11 cellular contexts compared by ENCODE assay signal in genomic region chr12:2284321-2284813, GRCh38.
A peak's percentile ranks its signal among the peaks of the same experiment; 100 is the strongest.
DNase-seq lines count a peak whose midpoint lies in the region; ATAC-seq and TF ChIP-seq lines count a peak whose summit lies in the region.
"Had no signal": no experiment of that assay in that cellular context is flagged by ENCODE, and none has a peak within 500 bp of the region (broad histone marks: within the 10 kb centered on the region; RNA-seq: fewer than 3 reads in every experiment).

No MANE protein-coding gene starts in this region.

- TF ChIP-seq CTCF in CD14-positive monocyte (IDR thresholded peaks at IDR 0.05) (no peak), endodermal cell (conservative IDR thresholded peaks at IDR 0.05) (no peak), osteoblast (IDR thresholded peaks at IDR 0.05; ENCODE audit: extremely low read depth, low read depth, low read length) (no peak)

- H3K27me3 ChIP-seq in endodermal cell (ENCODE audit: control insufficient read depth, insufficient read depth, low read length, poor library complexity, severe bottlenecking) (no peaks in the 10 kb centered on the region), osteoblast (ENCODE audit: insufficient read depth, low read length) (no peaks in the 10 kb centered on the region)

- no peaks in the 10 kb centered on the region for H3K36me3 Mint-ChIP-seq in CD14-positive monocyte
- H3K36me3 Mint-ChIP-seq in endodermal cell (ENCODE audit: low read depth), result no peaks in the 10 kb centered on the region

- H3K9me3 Mint-ChIP-seq in CD14-positive monocyte (peaks cover 2 to 7% (median 5%) of the 10 kb centered on the region in 7 donors), endodermal cell (peaks cover 8% of the 10 kb centered on the region)

- 89 to 94% methylated on average over 9 to 10 of the region's 10 CpGs for whole genome bisulfite sequencing in endodermal cell (ENCODE audit: insufficient coverage in 1 of 2, insufficient read length in 1 of 2), 2 experiments

- peak overlapping the region; percentile 70 to 88 (median 83) for H3K27ac Mint-ChIP-seq in CD14-positive monocyte
- no peak overlapping the region for H3K27ac Mint-ChIP-seq in endodermal cell
- H3K27ac Mint-ChIP-seq: activated T-helper 2 cell treated with anti-CD3 and anti-CD28 coated beads, Interferon-gamma antibody, Interleukin-2, Interleukin-4, amounts not matched to agents 10 μg/mL and 5 μg/mL and 100 μg/mL, durations not matched to agents 14 hours and 24 hours and 36 hours; progenitor cell of endocrine pancreas had no signal

- intact Hi-C loops in CD14-positive monocyte (cut with micrococcal nuclease), result no loop called here

- ATAC-seq in HG02763 (IDR thresholded peaks at IDR 0.05; ENCODE audit: unreplicated experiment), result no peak

- H3K27ac ChIP-seq in endodermal cell (ENCODE audit: low read depth, low read length), result peak overlapping the region; percentile 14
- peak overlapping the region; percentile 95 for H3K27ac ChIP-seq in osteoblast (ENCODE audit: low read depth, low read length)

- peak overlapping the region; percentile 78 for H3K4me2 ChIP-seq in osteoblast (ENCODE audit: insufficient read depth, low read length)

- DNase-seq in CD14-positive monocyte (ENCODE audit: low spot score), result no peak
- peak; percentile 89 for DNase-seq in NCI-H345 treated with DMSO at 0.1 percent for 48 hours (lab: John Stamatoyannopoulos, UW; ENCODE audit: unreplicated experiment)
- no peak for DNase-seq in endodermal cell
- DNase-seq in osteoblast (ENCODE audit: insufficient read length, low spot score, missing footprints), result no peak
- no peak for DNase-seq in NCI-H1694 (lab: John Stamatoyannopoulos, UW)
- no peak for DNase-seq in DMS153 (lab: John Stamatoyannopoulos, UW)
- no peak for DNase-seq in GOT3 (lab: John Stamatoyannopoulos, UW)
- DNase-seq: stimulated activated naive CD4-positive, alpha-beta T cell treated with Interleukin-2 at 50 U/mL for 16 hours had no signal

- H4K20me1 ChIP-seq in osteoblast (ENCODE audit: insufficient read depth, low read length), result no peaks in the 10 kb centered on the region

- H3K4me3 ChIP-seq in endodermal cell (ENCODE audit: low read length) (no peak overlapping the region), osteoblast (ENCODE audit: insufficient read depth, low read length) (peak overlapping the region; percentile 54)

- H3K36me3 ChIP-seq in endodermal cell (ENCODE audit: control insufficient read depth, insufficient read depth, low read length) (no peaks in the 10 kb centered on the region), osteoblast (ENCODE audit: insufficient read depth, low read length) (no peaks in the 10 kb centered on the region)

- H3K27me3 Mint-ChIP-seq in CD14-positive monocyte (ENCODE audit: low read depth in 3 of 3) (peaks cover 0 to 1% (median 1%) of the 10 kb centered on the region in 3 donors), endodermal cell (ENCODE audit: insufficient read depth) (no peaks in the 10 kb centered on the region)

- peak overlapping the region; percentile 62 for H2AFZ ChIP-seq in osteoblast (ENCODE audit: low read length)

- peak overlapping the region; percentile 72 to 85 for H3K4me3 Mint-ChIP-seq in CD14-positive monocyte
- no peak overlapping the region for H3K4me3 Mint-ChIP-seq in endodermal cell

- no peak overlapping the region for H3K9ac ChIP-seq in endodermal cell (ENCODE audit: extremely low read depth, low read length, poor library complexity, severe bottlenecking)

- H3K9me3 ChIP-seq in endodermal cell (ENCODE audit: control insufficient read depth, low read length), result no peaks in the 10 kb centered on the region
- no peaks in the 10 kb centered on the region for H3K9me3 ChIP-seq in osteoblast (ENCODE audit: low read depth, low read length)

- H3K79me2 ChIP-seq in osteoblast (ENCODE audit: insufficient read depth, low read length), result peaks cover 24% of the 10 kb centered on the region

- peaks cover 62% of the 10 kb centered on the region for H3K4me1 Mint-ChIP-seq in CD14-positive monocyte
- peaks cover 35% of the 10 kb centered on the region for H3K4me1 Mint-ChIP-seq in endodermal cell

- H3K4me1 ChIP-seq in endodermal cell (ENCODE audit: control insufficient read depth, insufficient read depth, low read length), result no peaks in the 10 kb centered on the region
- H3K4me1 ChIP-seq in osteoblast (ENCODE audit: insufficient read depth, low read length), result peaks cover 61% of the 10 kb centered on the region
